8 cellular contexts compared by ENCODE assay signal in genomic region chr6:22954749-22955385, GRCh38.
A peak's percentile ranks its signal among the peaks of the same experiment; 100 is the strongest.
DNase-seq lines count a peak whose midpoint lies in the region; ATAC-seq and TF ChIP-seq lines count a peak whose summit lies in the region.

No MANE protein-coding gene starts in this region.

- H3K27me3 Mint-ChIP-seq in activated T-helper 1 cell treated with anti-CD3 and anti-CD28 coated beads, Interleukin-12 subunit alpha, Interleukin-12 subunit beta, Interleukin-2, Interleukin-4 antibody, amounts not matched to agents 30 ng/mL and 10 ng/mL and 1 ng/mL, durations not matched to agents 14 hours and 24 hours and 36 hours (ENCODE audit: insufficient read depth), result peaks cover 2% of the 10 kb centered on the region
- H3K27me3 Mint-ChIP-seq in stimulated activated memory B cell treated with anti-CD40 and anti-IgM and Interleukin-4, amounts not matched to agents 10 μg/mL and 1 μg/mL and 100 μg/mL, for 72 hours, result no peaks in the 10 kb centered on the region

- DNase-seq in left ventricle myocardium inferior (no peak), left ventricle myocardium superior (no peak), lung microvascular endothelial cell (ENCODE audit: low read depth in 2 of 2) (peak; percentile 19 to 47), epidermal melanocyte (ENCODE audit: insufficient read length, low spot score) (no peak), NCI-H1436 (lab: John Stamatoyannopoulos, UW) (no peak)
- no peak for DNase-seq in activated T-helper 1 cell treated with anti-CD3 and anti-CD28 coated beads, Interleukin-12 subunit alpha, Interleukin-12 subunit beta, Interleukin-2, Interleukin-4 antibody, amounts not matched to agents 30 ng/mL and 10 ng/mL and 1 ng/mL, durations not matched to agents 14 hours and 24 hours and 36 hours (ENCODE audit: low spot score)

- intact Hi-C loops in left ventricle myocardium inferior (cut with micrococcal nuclease), result no loop called here
- intact Hi-C loops in left ventricle myocardium superior (cut with micrococcal nuclease), result no loop called here
- intact Hi-C loops in activated T-helper 1 cell treated with anti-CD3 and anti-CD28 coated beads, Interleukin-12 subunit alpha, Interleukin-12 subunit beta, Interleukin-2, Interleukin-4 antibody, amounts not matched to agents 30 ng/mL and 10 ng/mL and 1 ng/mL, durations not matched to agents 14 hours and 24 hours and 36 hours (cut with micrococcal nuclease), result no loop called here

- peak overlapping the region; percentile 54 for H3K4me3 ChIP-seq in left ventricle myocardium inferior

- H3K4me1 Mint-ChIP-seq in activated T-helper 1 cell treated with anti-CD3 and anti-CD28 coated beads, Interleukin-12 subunit alpha, Interleukin-12 subunit beta, Interleukin-2, Interleukin-4 antibody, amounts not matched to agents 30 ng/mL and 10 ng/mL and 1 ng/mL, durations not matched to agents 14 hours and 24 hours and 36 hours (ENCODE audit: low read depth), result peaks cover 33% of the 10 kb centered on the region
- H3K4me1 Mint-ChIP-seq in stimulated activated memory B cell treated with anti-CD40 and anti-IgM and Interleukin-4, amounts not matched to agents 10 μg/mL and 1 μg/mL and 100 μg/mL, for 72 hours, result peaks cover 5% of the 10 kb centered on the region

- H3K9me3 Mint-ChIP-seq in activated T-helper 1 cell treated with anti-CD3 and anti-CD28 coated beads, Interleukin-12 subunit alpha, Interleukin-12 subunit beta, Interleukin-2, Interleukin-4 antibody, amounts not matched to agents 30 ng/mL and 10 ng/mL and 1 ng/mL, durations not matched to agents 14 hours and 24 hours and 36 hours, result peaks cover 16% of the 10 kb centered on the region
- peaks cover 14% of the 10 kb centered on the region for H3K9me3 Mint-ChIP-seq in stimulated activated memory B cell treated with anti-CD40 and anti-IgM and Interleukin-4, amounts not matched to agents 10 μg/mL and 1 μg/mL and 100 μg/mL, for 72 hours

- H3K27ac ChIP-seq in left ventricle myocardium inferior (replicated peaks), result peak overlapping the region; percentile 37

- peak overlapping the region; percentile 63 for H3K4me3 Mint-ChIP-seq in activated T-helper 1 cell treated with anti-CD3 and anti-CD28 coated beads, Interleukin-12 subunit alpha, Interleukin-12 subunit beta, Interleukin-2, Interleukin-4 antibody, amounts not matched to agents 30 ng/mL and 10 ng/mL and 1 ng/mL, durations not matched to agents 14 hours and 24 hours and 36 hours
- H3K4me3 Mint-ChIP-seq in stimulated activated memory B cell treated with anti-CD40 and anti-IgM and Interleukin-4, amounts not matched to agents 10 μg/mL and 1 μg/mL and 100 μg/mL, for 72 hours, result no peak overlapping the region

- H3K36me3 ChIP-seq in left ventricle myocardium inferior, result no peaks in the 10 kb centered on the region

- peak overlapping the region; percentile 21 for H3K27ac Mint-ChIP-seq in activated T-helper 1 cell treated with anti-CD3 and anti-CD28 coated beads, Interleukin-12 subunit alpha, Interleukin-12 subunit beta, Interleukin-2, Interleukin-4 antibody, amounts not matched to agents 30 ng/mL and 10 ng/mL and 1 ng/mL, durations not matched to agents 14 hours and 24 hours and 36 hours
- H3K27ac Mint-ChIP-seq in stimulated activated memory B cell treated with anti-CD40 and anti-IgM and Interleukin-4, amounts not matched to agents 10 μg/mL and 1 μg/mL and 100 μg/mL, for 72 hours, result no peak overlapping the region

- peaks cover 6% of the 10 kb centered on the region for H3K9me3 ChIP-seq in left ventricle myocardium inferior (replicated peaks)

- H3K27me3 ChIP-seq in left ventricle myocardium inferior (ENCODE audit: low read depth), result no peaks in the 10 kb centered on the region

- H3K36me3 Mint-ChIP-seq in activated T-helper 1 cell treated with anti-CD3 and anti-CD28 coated beads, Interleukin-12 subunit alpha, Interleukin-12 subunit beta, Interleukin-2, Interleukin-4 antibody, amounts not matched to agents 30 ng/mL and 10 ng/mL and 1 ng/mL, durations not matched to agents 14 hours and 24 hours and 36 hours (ENCODE audit: low read depth), result peaks cover 10% of the 10 kb centered on the region
- H3K36me3 Mint-ChIP-seq in stimulated activated memory B cell treated with anti-CD40 and anti-IgM and Interleukin-4, amounts not matched to agents 10 μg/mL and 1 μg/mL and 100 μg/mL, for 72 hours, result no peaks in the 10 kb centered on the region

- H3K4me1 ChIP-seq in left ventricle myocardium inferior, result peaks cover 24% of the 10 kb centered on the region

- no peak for ATAC-seq in left ventricle myocardium superior
- ATAC-seq in HG03457 (IDR thresholded peaks at IDR 0.05; ENCODE audit: unreplicated experiment), result peak; percentile 50
- ATAC-seq in stimulated activated memory B cell treated with anti-CD40 and anti-IgM and Interleukin-4, amounts not matched to agents 10 μg/mL and 1 μg/mL and 100 μg/mL, for 72 hours, result no peak

- TF ChIP-seq CTCF in left ventricle myocardium inferior (IDR thresholded peaks at IDR 0.05; ENCODE audit: borderline replicate concordance), result no peak

Comparison
In these comparisons a context has a peak if more than half of its experiments do, and no peak if none do; other contexts are left out.
1. DNase-seq: peak in lung microvascular endothelial cell (2 of 2); none in left ventricle myocardium inferior (single experiment), left ventricle myocardium superior (single experiment), activated T-helper 1 cell treated with anti-CD3 and anti-CD28 coated beads, Interleukin-12 subunit alpha, Interleukin-12 subunit beta, Interleukin-2, Interleukin-4 antibody, amounts not matched to agents 30 ng/mL and 10 ng/mL and 1 ng/mL, durations not matched to agents 14 hours and 24 hours and 36 hours (single experiment), epidermal melanocyte (single experiment) and NCI-H1436 (single experiment).